In the genomic region with DNA sequence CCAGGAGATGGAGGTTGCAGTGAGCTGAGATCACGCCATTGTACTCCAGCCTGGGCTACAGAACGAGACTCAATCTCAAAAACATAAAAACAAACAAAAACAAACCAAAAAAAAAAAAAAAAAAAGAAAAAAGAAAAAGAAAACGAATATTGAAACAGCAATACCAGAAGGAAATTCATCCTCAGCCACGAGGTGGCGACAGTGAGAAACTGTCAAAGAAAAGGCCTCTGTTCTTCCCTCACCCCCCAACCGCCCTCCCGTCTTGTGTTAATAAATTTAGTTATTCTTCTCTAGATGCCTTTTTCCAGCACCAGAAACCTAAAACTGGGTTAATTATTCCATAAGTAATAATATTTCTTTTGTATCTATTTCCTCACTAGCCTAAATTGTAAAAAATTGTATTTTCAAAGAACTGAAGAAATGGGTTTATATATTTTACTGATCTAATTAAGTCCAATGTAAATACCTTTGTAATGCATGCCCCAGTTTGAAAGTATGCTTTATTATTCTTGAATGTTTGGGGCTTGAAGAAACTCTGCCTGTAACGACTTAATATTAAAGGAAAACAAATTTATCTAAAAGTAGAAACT, we compare ENCODE assay signal across 8 cellular contexts. TPM values are rescaled to one million over a fixed set of nuclear protein-coding genes. Genes with fewer than 3 reads are reported as not detected.
DNase-seq lines count a peak whose midpoint lies in the region; ATAC-seq and TF ChIP-seq lines count a peak whose summit lies in the region.

No MANE protein-coding gene starts in this region.

- POLR2A ChIA-PET in CD4-positive, alpha-beta T cell (lab: Charles Lee), result no interaction called here
- POLR2A ChIA-PET in PC-9 (lab: Charles Lee; ENCODE audit: unreplicated experiment), result no interaction called here

- no TSS peak for BruUV-seq in PC-9 (replicated peaks; lab: Mats Ljungman, UMichigan)

- no peak overlapping the region for H3K27ac Mint-ChIP-seq in CD4-positive, alpha-beta T cell

- no peak overlapping the region for H2AFZ ChIP-seq in PC-9

- no peaks in the 10 kb centered on the region for H3F3A ChIP-seq in PC-9 (ENCODE audit: insufficient read depth, low read depth)

- H3K4me2 ChIP-seq in PC-9, result no peak overlapping the region

- no peaks in the 10 kb centered on the region for H3K9me3 ChIP-seq in CD4-positive, alpha-beta T cell (ENCODE audit: control insufficient read depth, low read length)
- H3K9me3 ChIP-seq in PC-9 (ENCODE audit: insufficient read depth, low read depth) (no peaks in the 10 kb centered on the region), vagina (no peaks in the 10 kb centered on the region)

- intact Hi-C loops in CD4-positive, alpha-beta T cell (cut with DNase I, micrococcal nuclease), result loop anchor here (5.0 kb wide), 3 partner anchors 36 to 721 kb away; a partner anchor contains a TSS
- intact Hi-C loops in PC-9 (cut with micrococcal nuclease; ENCODE audit: unreplicated experiment) (no loop called here), vagina (cut with DNase I) (no loop called here)

- no peak for TF ChIP-seq POLR2A in vagina (IDR thresholded peaks at IDR 0.05)

- H3K4me3 ChIP-seq in PC-9 (no peak overlapping the region), vagina (no peak overlapping the region)

- no peak overlapping the region for H3K4me3 Mint-ChIP-seq in CD4-positive, alpha-beta T cell

- peaks cover 5% of the 10 kb centered on the region for H3K27me3 Mint-ChIP-seq in CD4-positive, alpha-beta T cell

- H3K4me1 ChIP-seq in PC-9 (replicated peaks; ENCODE audit: insufficient read depth) (no peaks in the 10 kb centered on the region), vagina (no peaks in the 10 kb centered on the region)

- H3K36me3 ChIP-seq in PC-9 (ENCODE audit: low read depth) (no peaks in the 10 kb centered on the region), vagina (no peaks in the 10 kb centered on the region)

- no peak overlapping the region for H3K27ac ChIP-seq in CD4-positive, alpha-beta T cell (ENCODE audit: low read depth, low read length)
- H3K27ac ChIP-seq in PC-9 (no peak overlapping the region), vagina (no peak overlapping the region)

- H3K79me2 ChIP-seq in PC-9 (ENCODE audit: low read depth), result no peaks in the 10 kb centered on the region

- CTCF ChIA-PET in CD4-positive, alpha-beta T cell (lab: Charles Lee), result interaction anchor here (0.7 to 1.4 kb wide), 2 partner anchors 22 to 36 kb away, joined by 3 read pairs; no protein-coding TSS in a partner anchor
- CTCF ChIA-PET in PC-9 (lab: Charles Lee), result no interaction called here

- ATAC-seq in CD4-positive, alpha-beta T cell (ENCODE audit: poor library complexity), result peak; percentile 56
- no peak for ATAC-seq in HG03342 (IDR thresholded peaks at IDR 0.05; ENCODE audit: unreplicated experiment)

- H3K9me3 Mint-ChIP-seq in CD4-positive, alpha-beta T cell, result peaks cover 10% of the 10 kb centered on the region

- H4K20me1 ChIP-seq in PC-9 (ENCODE audit: insufficient read depth), result no peaks in the 10 kb centered on the region

- peak; percentile 31 to 62 (median 42) for DNase-seq in CD4-positive, alpha-beta T cell
- DNase-seq in GM20000 (ENCODE audit: low spot score) (peak; percentile 55), PC-9 (peak in 1 of 2 experiments; percentile 30), iPS-NIHi7 (ENCODE audit: extremely low spot score) (peak; percentile 66), vagina (ENCODE audit: extremely low spot score in 2 of 2) (no peak)
- DNase-seq in activated gamma-delta T cell treated with anti-CD3 and anti-CD28 coated beads, Interleukin-2, amount 50 U/mL, for 16 hours (ENCODE audit: low read depth), result peak; percentile 20
- DNase-seq in stimulated activated CD8-positive, alpha-beta memory T cell treated with anti-CD3 and anti-CD28 coated beads, Interleukin-4, amount 100 ng/mL, for 24 hours (ENCODE audit: low read depth), result peak; percentile 24

- no peaks in the 10 kb centered on the region for H3K9me2 ChIP-seq in PC-9 (ENCODE audit: insufficient read depth)

- H3K36me3 Mint-ChIP-seq in CD4-positive, alpha-beta T cell (ENCODE audit: low read depth), result no peaks in the 10 kb centered on the region

- peak; percentile 69 for TF ChIP-seq CTCF in CD4-positive, alpha-beta T cell (IDR thresholded peaks at IDR 0.05)
- TF ChIP-seq CTCF in GM20000 (IDR thresholded peaks at IDR 0.05; ENCODE audit: extremely low read depth, missing control alignments), result peak; percentile 35
- peak; percentile 77 for TF ChIP-seq CTCF in PC-9 (conservative IDR thresholded peaks at IDR 0.05)
- TF ChIP-seq CTCF in vagina (IDR thresholded peaks at IDR 0.05), result no peak

- no peaks in the 10 kb centered on the region for H3K4me1 Mint-ChIP-seq in CD4-positive, alpha-beta T cell (ENCODE audit: low read depth)

- no peaks in the 10 kb centered on the region for H3K27me3 ChIP-seq in CD4-positive, alpha-beta T cell (ENCODE audit: control insufficient read depth, insufficient read depth, low read length)
- H3K27me3 ChIP-seq in PC-9 (ENCODE audit: insufficient read depth, low read depth) (no peaks in the 10 kb centered on the region), vagina (no peaks in the 10 kb centered on the region)

RNA-seq across cellular contexts. Expression of a gene that starts 38.6 kb away (rescaled TPM):
- 1 to 10 TPM; 1.5 to 1.6 TPM for total RNA-seq in CD4-positive, alpha-beta T cell
- total RNA-seq in PC-9 (2021), result 7.3 and 9.1 TPM in 2 replicates
- total RNA-seq in vagina, result 7.4 TPM

RNA-seq across cellular contexts. Expression of a gene that starts 41.4 kb away (rescaled TPM):
- 10 to 100 TPM; 18.0 to 18.6 TPM for total RNA-seq in CD4-positive, alpha-beta T cell
- total RNA-seq in PC-9 (2021), result 4.0 and 5.5 TPM in 2 replicates
- 10.1 TPM for total RNA-seq in vagina

Comparison
In these comparisons a context has a peak if more than half of its experiments do, and no peak if none do; other contexts are left out.
1. DNase-seq: peak in CD4-positive, alpha-beta T cell (10 of 10), GM20000 (single experiment), activated gamma-delta T cell treated with anti-CD3 and anti-CD28 coated beads, Interleukin-2, amount 50 U/mL, for 16 hours (single experiment), iPS-NIHi7 (single experiment) and stimulated activated CD8-positive, alpha-beta memory T cell treated with anti-CD3 and anti-CD28 coated beads, Interleukin-4, amount 100 ng/mL, for 24 hours (single experiment); none in vagina (0 of 2).
2. CTCF ChIP-seq: peak in CD4-positive, alpha-beta T cell (single experiment), GM20000 (single experiment) and PC-9 (single experiment); none in vagina (0 of 3).
3. intact Hi-C loops: an anchor here in CD4-positive, alpha-beta T cell (5.0 kb wide); none called in PC-9 and vagina.